11 cellular contexts compared by ENCODE assay signal in the genomic region with DNA sequence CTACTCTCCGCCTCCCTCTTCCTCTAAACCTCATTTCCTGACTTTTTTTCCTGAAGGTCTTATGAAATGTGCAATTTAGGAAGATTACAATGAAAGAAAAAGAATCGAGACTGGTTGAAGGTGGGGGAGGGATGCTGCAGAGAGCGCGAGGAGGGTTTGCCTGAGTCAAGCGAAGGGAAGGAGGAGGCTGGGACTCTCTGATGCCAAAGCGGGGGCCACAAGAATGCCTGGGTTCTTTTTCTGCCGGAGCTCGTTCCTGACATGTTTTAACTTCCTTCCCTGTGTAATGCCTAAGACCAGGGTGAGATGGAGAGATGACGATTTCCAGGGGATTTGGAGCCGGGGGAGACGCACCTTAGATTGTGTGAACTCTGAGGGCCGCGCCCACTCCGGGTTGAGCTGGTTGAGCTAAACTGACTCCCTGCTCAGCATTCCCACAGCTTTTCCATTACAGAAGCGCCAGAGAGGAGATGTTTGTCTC.
A peak's percentile ranks its signal among the peaks of the same experiment; 100 is the strongest.
DNase-seq lines count a peak whose midpoint lies in the region; ATAC-seq and TF ChIP-seq lines count a peak whose summit lies in the region.
"Had no signal": no experiment of that assay in that cellular context is flagged by ENCODE, and none has a peak within 500 bp of the region (broad histone marks: within the 10 kb centered on the region; RNA-seq: fewer than 3 reads in every experiment).

No MANE protein-coding gene starts in this region.

- H3K36me3 ChIP-seq in BJ (ENCODE audit: control insufficient read depth, insufficient read depth, low read length) (no peaks in the 10 kb centered on the region), left ventricle myocardium inferior (no peaks in the 10 kb centered on the region)

- peak overlapping the region; percentile 89 for H3K27ac ChIP-seq in left ventricle myocardium inferior (replicated peaks)

- POLR2A ChIA-PET in BJ (lab: Charles Lee), result interaction anchor here (0.9 kb wide), 1 partner anchor 170 kb away, joined by 3 read pairs; no protein-coding TSS in a partner anchor
- POLR2A ChIA-PET in WTC11 (lab: Charles Lee), result interaction anchor here (0.6 kb wide), 1 partner anchor 391 kb away, joined by 3 read pairs; no protein-coding TSS in a partner anchor

- no peak overlapping the region for H3K27ac Mint-ChIP-seq in WTC11
- no peak overlapping the region for H3K27ac Mint-ChIP-seq in activated T-helper 17 cell treated with anti-CD3 and anti-CD28 coated beads, Interleukin-2, amount 50 U/mL, for 72 hours
- H3K27ac Mint-ChIP-seq: activated CD4-positive, alpha-beta T cell treated with anti-CD3 and anti-CD28 coated beads, Interleukin-2, amount 10 ng/mL, durations not matched to agents 24 days and 14 days; immature natural killer cell; stimulated activated naive CD8-positive, alpha-beta T cell treated with anti-CD3 and anti-CD28 coated beads, Interleukin-15, Interleukin-2, amounts not matched to agents 100 ng/mL and 50 ng/mL, for 24 hours had no signal

- H3K4me3 Mint-ChIP-seq in WTC11, result peak overlapping the region; percentile 70
- no peak overlapping the region for H3K4me3 Mint-ChIP-seq in activated T-helper 17 cell treated with anti-CD3 and anti-CD28 coated beads, Interleukin-2, amount 50 U/mL, for 72 hours
- H3K4me3 Mint-ChIP-seq: activated CD4-positive, alpha-beta T cell treated with anti-CD3 and anti-CD28 coated beads, Interleukin-2, amount 10 ng/mL, durations not matched to agents 24 days and 14 days; immature natural killer cell; stimulated activated naive CD8-positive, alpha-beta T cell treated with anti-CD3 and anti-CD28 coated beads, Interleukin-15, Interleukin-2, amounts not matched to agents 100 ng/mL and 50 ng/mL, for 24 hours had no signal

- H3K36me3 Mint-ChIP-seq in WTC11, result no peaks in the 10 kb centered on the region; the same call in 1 of the 2 replicates
- H3K36me3 Mint-ChIP-seq in activated T-helper 17 cell treated with anti-CD3 and anti-CD28 coated beads, Interleukin-2, amount 50 U/mL, for 72 hours (ENCODE audit: low read depth), result no peaks in the 10 kb centered on the region

- H3K27me3 ChIP-seq in BJ (ENCODE audit: control insufficient read depth, insufficient read depth, low read length) (no peaks in the 10 kb centered on the region; the same call in 1 of the 2 replicates), left ventricle myocardium inferior (ENCODE audit: low read depth) (no peaks in the 10 kb centered on the region)

- peaks cover 34% of the 10 kb centered on the region for H3K27me3 Mint-ChIP-seq in WTC11 (ENCODE audit: low read depth)
- H3K27me3 Mint-ChIP-seq in activated T-helper 17 cell treated with anti-CD3 and anti-CD28 coated beads, Interleukin-2, amount 50 U/mL, for 72 hours, result peaks cover 14% of the 10 kb centered on the region

- CTCF ChIA-PET in BJ (lab: Yijun Ruan, JAX), result interaction anchor here (0.7 to 1.0 kb wide), 2 partner anchors 61 to 479 kb away, joined by 3 to 4 read pairs; no protein-coding TSS in a partner anchor
- CTCF ChIA-PET in WTC11 (lab: Charles Lee), result interaction anchor here (0.7 to 2.1 kb wide), 6 partner anchors 69 to 479 kb away, joined by 3 to 16 read pairs (median 4); no protein-coding TSS in a partner anchor

- intact Hi-C loops in left ventricle myocardium inferior (cut with micrococcal nuclease), result no loop called here

- H3K4me1 Mint-ChIP-seq in WTC11, result peaks cover 15% of the 10 kb centered on the region
- no peaks in the 10 kb centered on the region for H3K4me1 Mint-ChIP-seq in activated T-helper 17 cell treated with anti-CD3 and anti-CD28 coated beads, Interleukin-2, amount 50 U/mL, for 72 hours
- H3K4me1 Mint-ChIP-seq: activated CD4-positive, alpha-beta T cell treated with anti-CD3 and anti-CD28 coated beads, Interleukin-2, amount 10 ng/mL, durations not matched to agents 24 days and 14 days had no signal

- H3K9me3 ChIP-seq in left ventricle myocardium inferior (replicated peaks), result no peaks in the 10 kb centered on the region

- peaks cover 18% of the 10 kb centered on the region for H3K4me1 ChIP-seq in left ventricle myocardium inferior

- DNase-seq in BJ (ENCODE audit: low read depth) (no peak), WTC11 (ENCODE audit: low spot score) (peak; percentile 36), left ventricle myocardium inferior (peak; percentile 18), pons (ENCODE audit: low spot score) (peak; percentile 66), SKM-1 treated with dmso at 0.1 percent for 144 hours (lab: John Stamatoyannopoulos, UW; ENCODE audit: unreplicated experiment) (no peak), dedifferentiated amniotic fluid mesenchymal stem cell (ENCODE audit: extremely low spot score) (no peak), islet precursor cell (no peak)
- DNase-seq: activated CD4-positive, alpha-beta T cell treated with anti-CD3 and anti-CD28 coated beads, Interleukin-2, amount 10 ng/mL, durations not matched to agents 24 days and 14 days; immature natural killer cell had no signal

- TF ChIP-seq CTCF in BJ (IDR thresholded peaks at IDR 0.05; ENCODE audit: insufficient read depth, low read depth, low read length) (no peak), WTC11 (IDR thresholded peaks at IDR 0.05) (no peak), left ventricle myocardium inferior (IDR thresholded peaks at IDR 0.05; ENCODE audit: borderline replicate concordance) (no peak)

- peak; percentile 40 for ATAC-seq in WTC11
- ATAC-seq in activated T-helper 17 cell treated with anti-CD3 and anti-CD28 coated beads, Interleukin-2, amount 50 U/mL, for 72 hours (replicated peaks), result no peak

- H3K9me3 Mint-ChIP-seq in WTC11, result peaks cover 9% of the 10 kb centered on the region
- H3K9me3 Mint-ChIP-seq in activated T-helper 17 cell treated with anti-CD3 and anti-CD28 coated beads, Interleukin-2, amount 50 U/mL, for 72 hours, result no peaks in the 10 kb centered on the region
- H3K9me3 Mint-ChIP-seq: stimulated activated naive CD8-positive, alpha-beta T cell treated with anti-CD3 and anti-CD28 coated beads, Interleukin-15, Interleukin-2, amounts not matched to agents 100 ng/mL and 50 ng/mL, for 24 hours had no signal

- H3K4me3 ChIP-seq in BJ (ENCODE audit: low read depth, low read length) (peak overlapping the region; percentile 48), left ventricle myocardium inferior (peak overlapping the region; percentile 67)

TF ChIP-seq in WTC11, 78 proteins besides CTCF, POLR2A, EP300 and RAD21 (continues in another document):
- TF ChIP-seq SMAD3 (CRISPR knock-in tag; IDR thresholded peaks at IDR 0.05; ENCODE audit: borderline replicate concordance) (no peak), ESRRA (CRISPR knock-in tag; IDR thresholded peaks at IDR 0.05; ENCODE audit: borderline replicate concordance) (no peak), NFATC4 (CRISPR knock-in tag; IDR thresholded peaks at IDR 0.05) (no peak), NR3C1 (CRISPR knock-in tag; conservative IDR thresholded peaks at IDR 0.05; ENCODE audit: low read depth) (no peak), MLX (CRISPR knock-in tag; IDR thresholded peaks at IDR 0.05) (no peak), NR1H2 (CRISPR knock-in tag; IDR thresholded peaks at IDR 0.05) (no peak), ZNF138 (CRISPR knock-in tag; conservative IDR thresholded peaks at IDR 0.05) (no peak)
- TF ChIP-seq, protein P1, sequence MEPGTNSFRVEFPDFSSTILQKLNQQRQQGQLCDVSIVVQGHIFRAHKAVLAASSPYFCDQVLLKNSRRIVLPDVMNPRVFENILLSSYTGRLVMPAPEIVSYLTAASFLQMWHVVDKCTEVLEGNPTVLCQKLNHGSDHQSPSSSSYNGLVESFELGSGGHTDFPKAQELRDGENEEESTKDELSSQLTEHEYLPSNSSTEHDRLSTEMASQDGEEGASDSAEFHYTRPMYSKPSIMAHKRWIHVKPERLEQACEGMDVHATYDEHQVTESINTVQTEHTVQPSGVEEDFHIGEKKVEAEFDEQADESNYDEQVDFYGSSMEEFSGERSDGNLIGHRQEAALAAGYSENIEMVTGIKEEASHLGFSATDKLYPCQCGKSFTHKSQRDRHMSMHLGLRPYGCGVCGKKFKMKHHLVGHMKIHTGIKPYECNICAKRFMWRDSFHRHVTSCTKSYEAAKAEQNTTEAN (CRISPR knock-in tag; IDR thresholded peaks at IDR 0.05), result no peak
- TF ChIP-seq, protein P2, sequence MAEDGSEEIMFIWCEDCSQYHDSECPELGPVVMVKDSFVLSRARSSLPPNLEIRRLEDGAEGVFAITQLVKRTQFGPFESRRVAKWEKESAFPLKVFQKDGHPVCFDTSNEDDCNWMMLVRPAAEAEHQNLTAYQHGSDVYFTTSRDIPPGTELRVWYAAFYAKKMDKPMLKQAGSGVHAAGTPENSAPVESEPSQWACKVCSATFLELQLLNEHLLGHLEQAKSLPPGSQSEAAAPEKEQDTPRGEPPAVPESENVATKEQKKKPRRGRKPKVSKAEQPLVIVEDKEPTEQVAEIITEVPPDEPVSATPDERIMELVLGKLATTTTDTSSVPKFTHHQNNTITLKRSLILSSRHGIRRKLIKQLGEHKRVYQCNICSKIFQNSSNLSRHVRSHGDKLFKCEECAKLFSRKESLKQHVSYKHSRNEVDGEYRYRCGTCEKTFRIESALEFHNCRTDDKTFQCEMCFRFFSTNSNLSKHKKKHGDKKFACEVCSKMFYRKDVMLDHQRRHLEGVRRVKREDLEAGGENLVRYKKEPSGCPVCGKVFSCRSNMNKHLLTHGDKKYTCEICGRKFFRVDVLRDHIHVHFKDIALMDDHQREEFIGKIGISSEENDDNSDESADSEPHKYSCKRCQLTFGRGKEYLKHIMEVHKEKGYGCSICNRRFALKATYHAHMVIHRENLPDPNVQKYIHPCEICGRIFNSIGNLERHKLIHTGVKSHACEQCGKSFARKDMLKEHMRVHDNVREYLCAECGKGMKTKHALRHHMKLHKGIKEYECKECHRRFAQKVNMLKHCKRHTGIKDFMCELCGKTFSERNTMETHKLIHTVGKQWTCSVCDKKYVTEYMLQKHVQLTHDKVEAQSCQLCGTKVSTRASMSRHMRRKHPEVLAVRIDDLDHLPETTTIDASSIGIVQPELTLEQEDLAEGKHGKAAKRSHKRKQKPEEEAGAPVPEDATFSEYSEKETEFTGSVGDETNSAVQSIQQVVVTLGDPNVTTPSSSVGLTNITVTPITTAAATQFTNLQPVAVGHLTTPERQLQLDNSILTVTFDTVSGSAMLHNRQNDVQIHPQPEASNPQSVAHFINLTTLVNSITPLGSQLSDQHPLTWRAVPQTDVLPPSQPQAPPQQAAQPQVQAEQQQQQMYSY (CRISPR knock-in tag; IDR thresholded peaks at IDR 0.05), result no peak

Comparison
In these comparisons a context has a peak if more than half of its experiments do, and no peak if none do; other contexts are left out.
1. DNase-seq: peak in WTC11 (single experiment), left ventricle myocardium inferior (single experiment) and pons (single experiment); none in BJ (single experiment), SKM-1 treated with dmso at 0.1 percent for 144 hours (single experiment), dedifferentiated amniotic fluid mesenchymal stem cell (single experiment) and islet precursor cell (single experiment).